19 cellular contexts compared by ENCODE assay signal in genomic region chr14:94722397-94722796, GRCh38. TPM values are rescaled to one million over a fixed set of nuclear protein-coding genes. Genes with fewer than 3 reads are reported as not detected.
DNase-seq lines count a peak whose midpoint lies in the region; ATAC-seq and TF ChIP-seq lines count a peak whose summit lies in the region.
"Had no signal": no experiment of that assay in that cellular context is flagged by ENCODE, and none has a peak within 500 bp of the region (broad histone marks: within the 10 kb centered on the region; RNA-seq: fewer than 3 reads in every experiment).

No MANE protein-coding gene starts in this region.

- H3K27ac Mint-ChIP-seq in GM23338 (no peak overlapping the region), WTC11 (no peak overlapping the region)
- H3K27ac Mint-ChIP-seq: CD4-positive, CD25-positive, alpha-beta regulatory T cell; CD8-positive, alpha-beta T cell had no signal

- no peaks in the 10 kb centered on the region for H3K9me2 ChIP-seq in GM23338 (ENCODE audit: insufficient read depth)

- H3K27me3 ChIP-seq in GM23338 (ENCODE audit: insufficient read depth) (no peaks in the 10 kb centered on the region), spleen (replicated peaks in 1 of 7) (peaks cover 0 to 12% (median 0%) of the 10 kb centered on the region in 7 donors)

- H3K36me3 Mint-ChIP-seq in GM23338 (ENCODE audit: low read depth), result no peaks in the 10 kb centered on the region
- no peaks in the 10 kb centered on the region for H3K36me3 Mint-ChIP-seq in WTC11
- H3K36me3 Mint-ChIP-seq: CD4-positive, CD25-positive, alpha-beta regulatory T cell; CD8-positive, alpha-beta T cell had no signal

- no peaks in the 10 kb centered on the region for H3F3A ChIP-seq in GM23338 (replicated peaks; ENCODE audit: low read depth)

- H3K4me2 ChIP-seq in GM23338, result no peak overlapping the region

- no peak for TF ChIP-seq POLR2A in spleen (IDR thresholded peaks at IDR 0.05)

- intact Hi-C loops in spleen (cut with DNase I; ENCODE audit: low total_unique reads), result no loop called here

- no peak overlapping the region for H2AFZ ChIP-seq in GM23338

- DNase-seq in GM23338 (ENCODE audit: low spot score) (no peak), WTC11 (ENCODE audit: low spot score) (no peak), spleen (peak; percentile 11), mesenteric fat pad (ENCODE audit: low spot score) (no peak), NCI-H82 (lab: John Stamatoyannopoulos, UW) (no peak), HK-2 (ENCODE audit: unreplicated experiment) (no peak)
- DNase-seq: Caco-2; CD4-positive, CD25-positive, alpha-beta regulatory T cell; CD8-positive, alpha-beta T cell; DMS153; EL; GDM1; GOT3; H7; HCEC 1CT had no signal

- TF ChIP-seq CTCF in GM23338 (conservative IDR thresholded peaks at IDR 0.05; ENCODE audit: low read depth in 2 of 2) (no peak), WTC11 (IDR thresholded peaks at IDR 0.05) (no peak), spleen (IDR thresholded peaks at IDR 0.05 in 8 of 11, conservative IDR thresholded peaks at IDR 0.05 in 3 of 11) (no peak)

- peak; percentile 52; the same call in 2 of the 3 replicates for ATAC-seq in GM23338
- peak; percentile 36; the same call in 1 of the 2 replicates for ATAC-seq in WTC11
- ATAC-seq: CD8-positive, alpha-beta T cell; GM12878 had no signal

- CTCF ChIA-PET in WTC11 (lab: Charles Lee), result no interaction called here

- no peaks in the 10 kb centered on the region; the same call in 2 of the 3 replicates for H3K9me3 Mint-ChIP-seq in GM23338
- H3K9me3 Mint-ChIP-seq in WTC11, result no peaks in the 10 kb centered on the region
- H3K9me3 Mint-ChIP-seq: CD4-positive, CD25-positive, alpha-beta regulatory T cell; CD8-positive, alpha-beta T cell had no signal

- WGBS in spleen, 5 donors, result 19 to 51% (median 42%) methylated on average over 4 of the region's 4 CpGs

- H3K9me3 ChIP-seq in spleen, result no peaks in the 10 kb centered on the region
- H3K9me3 ChIP-seq: Caco-2 had no signal

- H3K4me1 Mint-ChIP-seq in GM23338 (no peaks in the 10 kb centered on the region), WTC11 (no peaks in the 10 kb centered on the region)
- H3K4me1 Mint-ChIP-seq: CD4-positive, CD25-positive, alpha-beta regulatory T cell had no signal

- H4K20me1 ChIP-seq in GM23338 (replicated peaks; ENCODE audit: insufficient read depth), result no peaks in the 10 kb centered on the region

- POLR2A ChIA-PET in WTC11 (lab: Charles Lee), result interaction anchor here (0.5 kb wide), 1 partner anchor 21 kb away, joined by 3 read pairs; no protein-coding TSS in a partner anchor

- H3K4me3 ChIP-seq in GM23338, result no peak overlapping the region
- H3K4me3 ChIP-seq in spleen, result no peak overlapping the region
- H3K4me3 ChIP-seq: GM12878 had no signal

- no peaks in the 10 kb centered on the region for H3K4me1 ChIP-seq in GM23338 (ENCODE audit: insufficient read depth)
- no peaks in the 10 kb centered on the region for H3K4me1 ChIP-seq in spleen
- H3K4me1 ChIP-seq: Caco-2 had no signal

- no peaks in the 10 kb centered on the region for H3K79me2 ChIP-seq in GM23338 (replicated peaks; ENCODE audit: insufficient read depth)

- H3K27me3 Mint-ChIP-seq in GM23338 (ENCODE audit: insufficient read depth, low read depth, poor library complexity), result no peaks in the 10 kb centered on the region
- H3K27me3 Mint-ChIP-seq in WTC11 (ENCODE audit: low read depth), result no peaks in the 10 kb centered on the region

- H3K36me3 ChIP-seq in GM23338 (ENCODE audit: insufficient read depth) (no peaks in the 10 kb centered on the region), spleen (no peaks in the 10 kb centered on the region)

- H3K27ac ChIP-seq in GM23338 (ENCODE audit: low read depth) (no peak overlapping the region), spleen (no peak overlapping the region)
- H3K27ac ChIP-seq: C4-2B had no signal

- no peak overlapping the region for H3K4me3 Mint-ChIP-seq in GM23338
- H3K4me3 Mint-ChIP-seq in WTC11, result no peak overlapping the region
- H3K4me3 Mint-ChIP-seq: CD4-positive, CD25-positive, alpha-beta regulatory T cell; CD8-positive, alpha-beta T cell had no signal

TF ChIP-seq in GM23338, 12 proteins besides CTCF, POLR2A, EP300 and RAD21 (continues in another document):
- TF ChIP-seq JUNB (IDR thresholded peaks at IDR 0.05; ENCODE audit: unreplicated experiment), result no peak
- TF ChIP-seq EZH2 (IDR thresholded peaks at IDR 0.05; ENCODE audit: low read depth, unreplicated experiment), result no peak
- no peak for TF ChIP-seq POLR2AphosphoS5 (IDR thresholded peaks at IDR 0.05; ENCODE audit: low read depth)
- no peak for TF ChIP-seq CREB1 (CRISPR knock-in tag; IDR thresholded peaks at IDR 0.05; ENCODE audit: low read depth)
- no peak for TF ChIP-seq REST (IDR thresholded peaks at IDR 0.05; ENCODE audit: unreplicated experiment)
- TF ChIP-seq STAT1 (IDR thresholded peaks at IDR 0.05; ENCODE audit: unreplicated experiment), result no peak
- TF ChIP-seq EZH2phosphoT487 (IDR thresholded peaks at IDR 0.05; ENCODE audit: unreplicated experiment), result no peak
- TF ChIP-seq ZNF331 (CRISPR knock-in tag; IDR thresholded peaks at IDR 0.05; ENCODE audit: low read depth), result no peak

TF ChIP-seq in WTC11, 78 proteins besides CTCF, POLR2A, EP300 and RAD21 (continues in another document):
- TF ChIP-seq GTF2I (CRISPR knock-in tag; conservative IDR thresholded peaks at IDR 0.05) (no peak), NR3C1 (CRISPR knock-in tag; conservative IDR thresholded peaks at IDR 0.05; ENCODE audit: low read depth) (no peak), JUN (CRISPR knock-in tag; IDR thresholded peaks at IDR 0.05) (no peak), ZNF512 (CRISPR knock-in tag; IDR thresholded peaks at IDR 0.05; ENCODE audit: borderline replicate concordance) (no peak), IRF2 (CRISPR knock-in tag; IDR thresholded peaks at IDR 0.05; ENCODE audit: borderline replicate concordance, low read depth) (no peak), ZNF532 (CRISPR knock-in tag; IDR thresholded peaks at IDR 0.05; ENCODE audit: borderline replicate concordance) (no peak), ZBTB43 (CRISPR knock-in tag; IDR thresholded peaks at IDR 0.05) (no peak), USF1 (CRISPR knock-in tag; IDR thresholded peaks at IDR 0.05) (no peak)

RNA-seq across cellular contexts. Expression of gene GSC, which starts 47.5 kb away (rescaled TPM):
- 0.97 TPM in 1 of 2 replicates, not detected in the other for total RNA-seq in GM23338 (2014; rRNA removed; shearing (Covaris generic))
- polyA plus RNA-seq in GM23338 (2016; fragmentation: Nextera tagmentation; extraction: Ambion mirVana) (0.27 and 0.35 TPM in 2 replicates), spleen (not detected)
- total RNA-seq in WTC11 (2021) (1.6 to 4.4 TPM (median 2.0 TPM) in 3 replicates), spleen (not detected), mesenteric fat pad (1.7 TPM)
- total RNA-seq: A172; Caco-2; CD4-positive, CD25-positive, alpha-beta regulatory T cell; CD8-positive, alpha-beta T cell; GM12878 had no signal
- polyA plus RNA-seq: BJ; CD4-positive, CD25-positive, alpha-beta regulatory T cell; GM12878 had no signal
